8 cellular contexts compared by ENCODE assay signal in genomic region chr19:4327877-4328242, GRCh38. TPM values are rescaled to one million over a fixed set of nuclear protein-coding genes. Genes with fewer than 3 reads are reported as not detected.
DNase-seq lines count a peak whose midpoint lies in the region; ATAC-seq and TF ChIP-seq lines count a peak whose summit lies in the region.

No MANE protein-coding gene starts in this region.

- H3K9me2 ChIP-seq in MM.1S (replicated peaks; ENCODE audit: insufficient read depth, low read length): no peaks in the 10 kb centered on the region

- peak overlapping the region; percentile 63 for H3K4me2 ChIP-seq in MM.1S (ENCODE audit: low read depth, low read length)

- H3K27ac ChIP-seq in MM.1S (ENCODE audit: low read length): no peak overlapping the region

- ATAC-seq in GM19324 (IDR thresholded peaks at IDR 0.05; ENCODE audit: low FRiP score, unreplicated experiment) (peak; percentile 17), HG03460 (IDR thresholded peaks at IDR 0.05; ENCODE audit: unreplicated experiment) (no peak)

- no peaks in the 10 kb centered on the region for H3K9me3 ChIP-seq in MM.1S (replicated peaks; ENCODE audit: insufficient read depth, low read length)

- H3K4me3 ChIP-seq in MM.1S (ENCODE audit: low read length) (peak overlapping the region; percentile 45), fibroblast of villous mesenchyme (ENCODE audit: low read depth, low read length) (peak overlapping the region; percentile 58), retinal pigment epithelial cell (ENCODE audit: low read length) (peak overlapping the region; percentile 14)

- H3K4me1 ChIP-seq in MM.1S (ENCODE audit: low read length): 0 out of 2 replicates have a peak, but pooled peaks cover 3% of the 10 kb centered on the region

- H3K79me2 ChIP-seq in MM.1S (ENCODE audit: low read length): no peaks in the 10 kb centered on the region

- H3F3A ChIP-seq in MM.1S (ENCODE audit: insufficient read depth, low read length): no peaks in the 10 kb centered on the region

- TF ChIP-seq CTCF in MM.1S (IDR thresholded peaks at IDR 0.05; ENCODE audit: low read length): no peak
- no peak for TF ChIP-seq CTCF in fibroblast of villous mesenchyme (IDR thresholded peaks at IDR 0.05; ENCODE audit: insufficient read depth, low read depth, low read length)
- TF ChIP-seq CTCF in retinal pigment epithelial cell (conservative IDR thresholded peaks at IDR 0.05; ENCODE audit: low read depth, low read length): no peak

- no peaks in the 10 kb centered on the region for H3K36me3 ChIP-seq in MM.1S (replicated peaks; ENCODE audit: insufficient read depth, low read length)

- peak overlapping the region; percentile 70 for H2AFZ ChIP-seq in MM.1S (ENCODE audit: low read length)

- no peak overlapping the region for H3K9ac ChIP-seq in MM.1S (ENCODE audit: low read length)

- DNase-seq in MM.1S: no peak
- no peak for DNase-seq in fibroblast of villous mesenchyme (ENCODE audit: low read depth)
- no peak for DNase-seq in retinal pigment epithelial cell (ENCODE audit: low read depth)
- no peak for DNase-seq in T1000 (lab: John Stamatoyannopoulos, UW)
- DNase-seq in kidney tubule cell (ENCODE audit: low spot score): no peak
- DNase-seq in OCI-M1 (lab: John Stamatoyannopoulos, UW): no peak

- H4K20me1 ChIP-seq in MM.1S (ENCODE audit: insufficient read depth, low read length): no peaks in the 10 kb centered on the region

- H3K27me3 ChIP-seq in MM.1S (replicated peaks; ENCODE audit: insufficient read depth, low read length): peaks cover 23% of the 10 kb centered on the region

RNA-seq across cellular contexts. Expression of gene STAP2, which starts 10.8 kb away (rescaled TPM):
- 9.9 and 10.6 TPM in 2 replicates for total RNA-seq in fibroblast of villous mesenchyme

RNA-seq across cellular contexts. Expression of gene MPND, which starts 15.5 kb away (rescaled TPM):
- total RNA-seq in fibroblast of villous mesenchyme: 4.3 and 8.1 TPM in 2 replicates

RNA-seq across cellular contexts. Expression of gene FSD1, which starts 23.5 kb away (rescaled TPM):
- 8.6 and 9.3 TPM in 2 replicates for total RNA-seq in fibroblast of villous mesenchyme

RNA-seq across cellular contexts. Expression of gene TMIGD2, which starts 25.7 kb away (rescaled TPM):
- not detected in 2 replicates for total RNA-seq in fibroblast of villous mesenchyme

RNA-seq across cellular contexts. Expression of gene SHD, which starts 48.8 kb away (rescaled TPM):
- total RNA-seq in fibroblast of villous mesenchyme: not detected in 2 replicates
